ENCODE assay signal across 20 cellular contexts in genomic region chr19:43797556-43797955, GRCh38. TPM values are rescaled to one million over a fixed set of nuclear protein-coding genes. Genes with fewer than 3 reads are reported as not detected.
DNase-seq lines count a peak whose midpoint lies in the region; ATAC-seq and TF ChIP-seq lines count a peak whose summit lies in the region.
"Had no signal": no experiment of that assay in that cellular context is flagged by ENCODE, and none has a peak within 500 bp of the region (broad histone marks: within the 10 kb centered on the region; RNA-seq: fewer than 3 reads in every experiment).

No MANE protein-coding gene starts in this region.

- H3K36me3 ChIP-seq in Caco-2 (ENCODE audit: control insufficient read depth, insufficient read depth, low read length): no peaks in the 10 kb centered on the region
- H3K36me3 ChIP-seq in prostate gland: no peaks in the 10 kb centered on the region
- no peaks in the 10 kb centered on the region for H3K36me3 ChIP-seq in body of pancreas (replicated peaks in 1 of 2; ENCODE audit: insufficient read depth in 1 of 2, low read depth in 2 of 2)
- H3K36me3 ChIP-seq: neutrophil, upper lobe of right lung, WERI-Rb-1 had no signal

- no peak for DNase-seq in CD4-positive, alpha-beta T cell
- no peak for DNase-seq in Caco-2
- DNase-seq in activated T-helper 1 cell treated with anti-CD3 and anti-CD28 coated beads, Interleukin-12 subunit alpha, Interleukin-12 subunit beta, Interleukin-2, Interleukin-4 antibody, amounts not matched to agents 30 ng/mL and 10 ng/mL and 1 ng/mL, durations not matched to agents 14 hours and 24 hours and 36 hours (ENCODE audit: low spot score): no peak
- DNase-seq in mesenteric fat pad (ENCODE audit: low spot score): peak; percentile 73
- DNase-seq in stimulated activated CD4-positive, alpha-beta T cell treated with anti-CD3 and anti-CD28 coated beads, Interleukin-4, amount 100 ng/mL, for 24 hours: no peak
- no peak for DNase-seq in prostate gland (ENCODE audit: low spot score)
- no peak for DNase-seq in foreskin fibroblast
- no peak for DNase-seq in body of pancreas
- DNase-seq: activated gamma-delta T cell treated with Interleukin-2 at 50 U/mL for 16 hours; DND-41; endodermal cell; NCI-H226; NCI-H82; PC-3; SIG-M5; stimulated activated CD4-positive, alpha-beta T cell treated with anti-CD3 and anti-CD28 coated beads, Interleukin-2, amount 100 ng/mL, for 48 hours; stimulated activated naive CD8-positive, alpha-beta T cell treated with anti-CD3 and anti-CD28 coated beads, Interleukin-15, amount 100 ng/mL, for 72 hours; upper lobe of right lung; WERI-Rb-1 had no signal

- POLR2A ChIA-PET in CD4-positive, alpha-beta T cell (lab: Charles Lee): no interaction called here
- POLR2A ChIA-PET in Caco-2 (lab: Charles Lee): no interaction called here

- CTCF ChIA-PET in CD4-positive, alpha-beta T cell (lab: Charles Lee): interaction anchor here (1.3 kb wide), 1 partner anchor 52 kb away, joined by 4 read pairs; no protein-coding TSS in a partner anchor
- CTCF ChIA-PET in Caco-2 (lab: Charles Lee): no interaction called here

- ATAC-seq in CD4-positive, alpha-beta T cell (ENCODE audit: poor library complexity): no peak
- no peak for ATAC-seq in body of pancreas

- peaks cover 6% of the 10 kb centered on the region for H3K4me1 Mint-ChIP-seq in CD4-positive, alpha-beta T cell (ENCODE audit: low read depth)
- H3K4me1 Mint-ChIP-seq in Caco-2 (ENCODE audit: low read depth, unreplicated experiment): no peaks in the 10 kb centered on the region
- peaks cover 6% of the 10 kb centered on the region for H3K4me1 Mint-ChIP-seq in activated T-helper 1 cell treated with anti-CD3 and anti-CD28 coated beads, Interleukin-12 subunit alpha, Interleukin-12 subunit beta, Interleukin-2, Interleukin-4 antibody, amounts not matched to agents 30 ng/mL and 10 ng/mL and 1 ng/mL, durations not matched to agents 14 hours and 24 hours and 36 hours (ENCODE audit: low read depth)
- H3K4me1 Mint-ChIP-seq: endodermal cell had no signal

- peak overlapping the region; percentile 76 for H3K4me3 Mint-ChIP-seq in CD4-positive, alpha-beta T cell
- H3K4me3 Mint-ChIP-seq in Caco-2 (ENCODE audit: unreplicated experiment): peak overlapping the region; percentile 50
- H3K4me3 Mint-ChIP-seq in activated T-helper 1 cell treated with anti-CD3 and anti-CD28 coated beads, Interleukin-12 subunit alpha, Interleukin-12 subunit beta, Interleukin-2, Interleukin-4 antibody, amounts not matched to agents 30 ng/mL and 10 ng/mL and 1 ng/mL, durations not matched to agents 14 hours and 24 hours and 36 hours: peak overlapping the region; percentile 65

- 84% methylated on average over 7 of the region's 7 CpGs for whole genome bisulfite sequencing in prostate gland
- WGBS in body of pancreas, 2 donors: 80 to 81% methylated on average over 1 to 7 of the region's 7 CpGs

- TF ChIP-seq POLR2A in prostate gland (IDR thresholded peaks at IDR 0.05) (no peak), body of pancreas (IDR thresholded peaks at IDR 0.05) (no peak)

- no peak for TF ChIP-seq CTCF in CD4-positive, alpha-beta T cell (IDR thresholded peaks at IDR 0.05)
- TF ChIP-seq CTCF in Caco-2 (IDR thresholded peaks at IDR 0.05; ENCODE audit: insufficient read depth in 1 of 2, low read depth in 1 of 2, low read length in 1 of 2, severe bottlenecking in 1 of 2, unreplicated experiment in 1 of 2) (no peak), prostate gland (IDR thresholded peaks at IDR 0.05) (no peak), foreskin fibroblast (IDR thresholded peaks at IDR 0.05; ENCODE audit: low read depth, low read length) (no peak), body of pancreas (IDR thresholded peaks at IDR 0.05) (no peak)

- no peak overlapping the region for H3K27ac ChIP-seq in CD4-positive, alpha-beta T cell (ENCODE audit: low read depth, low read length)
- H3K27ac ChIP-seq in prostate gland: no peak overlapping the region
- no peak overlapping the region for H3K27ac ChIP-seq in body of pancreas
- H3K27ac ChIP-seq: neutrophil, upper lobe of right lung, WERI-Rb-1 had no signal

- intact Hi-C loops in CD4-positive, alpha-beta T cell (cut with DNase I, micrococcal nuclease): no loop called here
- intact Hi-C loops in Caco-2 (cut with micrococcal nuclease; ENCODE audit: unreplicated experiment): no loop called here
- intact Hi-C loops in activated T-helper 1 cell treated with anti-CD3 and anti-CD28 coated beads, Interleukin-12 subunit alpha, Interleukin-12 subunit beta, Interleukin-2, Interleukin-4 antibody, amounts not matched to agents 30 ng/mL and 10 ng/mL and 1 ng/mL, durations not matched to agents 14 hours and 24 hours and 36 hours (cut with micrococcal nuclease): no loop called here
- intact Hi-C loops in prostate gland (cut with DNase I): no loop called here
- intact Hi-C loops in body of pancreas (cut with DNase I): no loop called here

- no peaks in the 10 kb centered on the region for H3K9me3 Mint-ChIP-seq in CD4-positive, alpha-beta T cell
- no peaks in the 10 kb centered on the region for H3K9me3 Mint-ChIP-seq in Caco-2 (ENCODE audit: unreplicated experiment)
- H3K9me3 Mint-ChIP-seq in activated T-helper 1 cell treated with anti-CD3 and anti-CD28 coated beads, Interleukin-12 subunit alpha, Interleukin-12 subunit beta, Interleukin-2, Interleukin-4 antibody, amounts not matched to agents 30 ng/mL and 10 ng/mL and 1 ng/mL, durations not matched to agents 14 hours and 24 hours and 36 hours: peaks cover 5% of the 10 kb centered on the region
- H3K9me3 Mint-ChIP-seq: endodermal cell; stimulated activated naive CD8-positive, alpha-beta T cell treated with anti-CD3 and anti-CD28 coated beads, Interleukin-15, amount 100 ng/mL, for 72 hours had no signal

- H3K27me3 ChIP-seq in CD4-positive, alpha-beta T cell (ENCODE audit: control insufficient read depth, insufficient read depth, low read length): peaks cover 8% of the 10 kb centered on the region
- H3K27me3 ChIP-seq in Caco-2 (replicated peaks; ENCODE audit: control insufficient read depth, insufficient read depth, low read length) (no peaks in the 10 kb centered on the region; the same call in 1 of the 2 replicates), prostate gland (replicated peaks; ENCODE audit: insufficient read depth) (no peaks in the 10 kb centered on the region), body of pancreas (no peaks in the 10 kb centered on the region)

- no peaks in the 10 kb centered on the region for H3K9me3 ChIP-seq in CD4-positive, alpha-beta T cell (ENCODE audit: control insufficient read depth, low read length)
- H3K9me3 ChIP-seq in Caco-2: no peaks in the 10 kb centered on the region
- H3K9me3 ChIP-seq in prostate gland: no peaks in the 10 kb centered on the region
- H3K9me3 ChIP-seq in body of pancreas: no peaks in the 10 kb centered on the region
- H3K9me3 ChIP-seq: neutrophil, upper lobe of right lung had no signal

- H3K36me3 Mint-ChIP-seq in CD4-positive, alpha-beta T cell (ENCODE audit: low read depth): no peaks in the 10 kb centered on the region
- no peaks in the 10 kb centered on the region for H3K36me3 Mint-ChIP-seq in Caco-2 (ENCODE audit: insufficient read depth, unreplicated experiment)
- H3K36me3 Mint-ChIP-seq in activated T-helper 1 cell treated with anti-CD3 and anti-CD28 coated beads, Interleukin-12 subunit alpha, Interleukin-12 subunit beta, Interleukin-2, Interleukin-4 antibody, amounts not matched to agents 30 ng/mL and 10 ng/mL and 1 ng/mL, durations not matched to agents 14 hours and 24 hours and 36 hours (ENCODE audit: low read depth): peaks cover 2% of the 10 kb centered on the region

- BruUV-seq in Caco-2 (replicated peaks; lab: Mats Ljungman, UMichigan): no TSS peak

- no peak overlapping the region for H3K27ac Mint-ChIP-seq in CD4-positive, alpha-beta T cell
- no peak overlapping the region for H3K27ac Mint-ChIP-seq in Caco-2 (ENCODE audit: unreplicated experiment)
- peak overlapping the region; percentile 31 for H3K27ac Mint-ChIP-seq in activated T-helper 1 cell treated with anti-CD3 and anti-CD28 coated beads, Interleukin-12 subunit alpha, Interleukin-12 subunit beta, Interleukin-2, Interleukin-4 antibody, amounts not matched to agents 30 ng/mL and 10 ng/mL and 1 ng/mL, durations not matched to agents 14 hours and 24 hours and 36 hours
- H3K27ac Mint-ChIP-seq: endodermal cell had no signal

- H3K4me3 ChIP-seq in Caco-2 (ENCODE audit: low read depth, low read length): no peak overlapping the region
- no peak overlapping the region for H3K4me3 ChIP-seq in prostate gland
- no peak overlapping the region for H3K4me3 ChIP-seq in foreskin fibroblast (ENCODE audit: low read depth in 1 of 2, low read length in 2 of 2)
- H3K4me3 ChIP-seq in body of pancreas: no peak overlapping the region

- peaks cover 47% of the 10 kb centered on the region for H3K27me3 Mint-ChIP-seq in CD4-positive, alpha-beta T cell
- H3K27me3 Mint-ChIP-seq in Caco-2 (ENCODE audit: insufficient read depth, unreplicated experiment): peaks cover 2% of the 10 kb centered on the region
- H3K27me3 Mint-ChIP-seq in activated T-helper 1 cell treated with anti-CD3 and anti-CD28 coated beads, Interleukin-12 subunit alpha, Interleukin-12 subunit beta, Interleukin-2, Interleukin-4 antibody, amounts not matched to agents 30 ng/mL and 10 ng/mL and 1 ng/mL, durations not matched to agents 14 hours and 24 hours and 36 hours (ENCODE audit: insufficient read depth): peaks cover 10% of the 10 kb centered on the region

- peaks cover 7% of the 10 kb centered on the region; the same call in 1 of the 2 replicates for H3K4me1 ChIP-seq in Caco-2
- H3K4me1 ChIP-seq in prostate gland (replicated peaks): no peaks in the 10 kb centered on the region
- peaks cover 8% of the 10 kb centered on the region for H3K4me1 ChIP-seq in body of pancreas

RNA-seq across cellular contexts. Expression of gene LYPD5, which starts 4.7 kb away (rescaled TPM):
- not detected for total RNA-seq in CD4-positive, alpha-beta T cell
- total RNA-seq in Caco-2 (2022) (0.93 and 0.95 TPM in 2 replicates), mesenteric fat pad (2.0 TPM), prostate gland (1 to 10 TPM; 2.7 to 6.2 TPM), body of pancreas (not detected)
- 0.29 TPM in 1 of 2 replicates, not detected in the other for total RNA-seq in activated T-helper 1 cell treated with anti-CD3 and anti-CD28 coated beads, Interleukin-12 subunit alpha, Interleukin-12 subunit beta, Interleukin-2, Interleukin-4 antibody, amounts not matched to agents 30 ng/mL and 10 ng/mL and 1 ng/mL, durations not matched to agents 14 hours and 24 hours and 36 hours

RNA-seq across cellular contexts. Expression of gene KCNN4, which starts 16.8 kb away (rescaled TPM):
- 10 to 100 TPM in 1 of 2 experiments, 1 to 10 TPM in 1; 9.7 to 10.4 TPM for total RNA-seq in CD4-positive, alpha-beta T cell
- total RNA-seq in Caco-2 (2022): 3.0 and 4.0 TPM in 2 replicates
- 183 and 185 TPM in 2 replicates for total RNA-seq in activated T-helper 1 cell treated with anti-CD3 and anti-CD28 coated beads, Interleukin-12 subunit alpha, Interleukin-12 subunit beta, Interleukin-2, Interleukin-4 antibody, amounts not matched to agents 30 ng/mL and 10 ng/mL and 1 ng/mL, durations not matched to agents 14 hours and 24 hours and 36 hours
- 3.1 TPM for total RNA-seq in mesenteric fat pad
- total RNA-seq in prostate gland: 10 to 100 TPM; 65.1 to 86.1 TPM
- 1 to 10 TPM in 1 of 2 donors, not detected in 1; 2.9 TPM for total RNA-seq in body of pancreas
- total RNA-seq: endodermal cell had no signal

RNA-seq across cellular contexts. Expression of gene ZNF283, which starts 29.6 kb away (rescaled TPM):
- 1 to 10 TPM; 2.3 to 3.7 TPM for total RNA-seq in CD4-positive, alpha-beta T cell
- total RNA-seq in Caco-2 (2022) (12.0 and 14.7 TPM in 2 replicates), mesenteric fat pad (8.2 TPM), prostate gland (1 to 10 TPM; 5.8 to 8.9 TPM), body of pancreas (1 to 10 TPM; 3.6 to 6.6 TPM)
- 4.0 and 4.8 TPM in 2 replicates for total RNA-seq in activated T-helper 1 cell treated with anti-CD3 and anti-CD28 coated beads, Interleukin-12 subunit alpha, Interleukin-12 subunit beta, Interleukin-2, Interleukin-4 antibody, amounts not matched to agents 30 ng/mL and 10 ng/mL and 1 ng/mL, durations not matched to agents 14 hours and 24 hours and 36 hours

RNA-seq across cellular contexts. Expression of gene SMG9, which starts 42.8 kb away (rescaled TPM):
- total RNA-seq in CD4-positive, alpha-beta T cell: 10 to 100 TPM; 34.7 to 38.2 TPM
- total RNA-seq in Caco-2 (2022) (87.6 and 98.8 TPM in 2 replicates), mesenteric fat pad (21.1 TPM), prostate gland (10 to 100 TPM; 22.9 to 45.1 TPM), body of pancreas (10 to 100 TPM in 1 of 2 donors, 1 to 10 TPM in 1; 8.3 to 52.1 TPM)
- total RNA-seq in activated T-helper 1 cell treated with anti-CD3 and anti-CD28 coated beads, Interleukin-12 subunit alpha, Interleukin-12 subunit beta, Interleukin-2, Interleukin-4 antibody, amounts not matched to agents 30 ng/mL and 10 ng/mL and 1 ng/mL, durations not matched to agents 14 hours and 24 hours and 36 hours: 86.6 and 89.2 TPM in 2 replicates

Comparison
In these comparisons a context has a peak if more than half of its experiments do, and no peak if none do; other contexts are left out.
1. RNA of gene KCNN4, which starts 16.8 kb away (total RNA-seq): 183 to 185 TPM in activated T-helper 1 cell treated with anti-CD3 and anti-CD28 coated beads, Interleukin-12 subunit alpha, Interleukin-12 subunit beta, Interleukin-2, Interleukin-4 antibody, amounts not matched to agents 30 ng/mL and 10 ng/mL and 1 ng/mL, durations not matched to agents 14 hours and 24 hours and 36 hours and 65.1 to 86.1 TPM in prostate gland; 9.7 to 10.4 TPM in CD4-positive, alpha-beta T cell, 3.1 TPM in mesenteric fat pad (single experiment), 3.0 to 4.0 TPM in Caco-2 and 2.9 TPM in body of pancreas; every median in the first group is over 4 times any median in the second.
2. Peak in every context shown above with its lines, with median percentiles within 50 percentile points of each other: H3K4me3 Mint-ChIP-seq.